In genomic region chr5:13763719-13764118, GRCh38 we compare ENCODE assay signal across 26 cellular contexts.
"Had no signal": no experiment of that assay in that cellular context is flagged by ENCODE, and none has a peak within 500 bp of the region (broad histone marks: within the 10 kb centered on the region; RNA-seq: fewer than 3 reads in every experiment).

No MANE protein-coding gene starts in this region.

- DNase-seq: activated B cell treated with CpG ODN at 0.5 μM for 24 hours; activated CD4-positive, alpha-beta T cell treated with anti-CD3 and anti-CD28 coated beads for 48 hours; activated CD4-positive, alpha-beta T cell treated with anti-CD3 and anti-CD28 coated beads, Interleukin-2, amount 50 U/mL, for 1 hour; activated CD4-positive, alpha-beta T cell treated with anti-CD3 and anti-CD28 coated beads, Interleukin-2, amount 50 U/mL, for 48 hours; activated CD8-positive, alpha-beta memory T cell treated with anti-CD3 and anti-CD28 coated beads for 24 hours; activated CD8-positive, alpha-beta T cell treated with anti-CD3 and anti-CD28 coated beads for 36 hours; activated effector memory CD4-positive, alpha-beta T cell treated with Interleukin-2 at 50 U/mL for 16 hours; activated gamma-delta T cell treated with Interleukin-2 at 50 U/mL for 16 hours; activated naive CD4-positive, alpha-beta T cell treated with anti-CD3 and anti-CD28 coated beads, Interleukin-2, amount 50 U/mL, for 16 hours; activated naive CD4-positive, alpha-beta T cell treated with Interleukin-2 at 50 U/mL for 16 hours; activated T-cell treated with anti-CD3 and anti-CD28 coated beads, Interleukin-2, amount 50 U/mL, for 4 hours; amniotic stem cell; anterior cingulate cortex; brain microvascular endothelial cell; dorsolateral prefrontal cortex; effector memory CD4-positive, alpha-beta T cell; endodermal cell; foreskin fibroblast; head of caudate nucleus; T-helper 17 cell; T1000; WERI-Rb-1 had no signal

- ATAC-seq: activated CD4-positive, CD25-positive, alpha-beta regulatory T cell treated with anti-CD3 and anti-CD28 coated beads, Interleukin-2, amount 50 U/mL, for 24 hours; activated CD8-positive, alpha-beta T cell treated with anti-CD3 and anti-CD28 coated beads for 36 hours; activated T-cell treated with anti-CD3 and anti-CD28 coated beads, Interleukin-2, amount 50 U/mL, for 4 hours; activated T-helper 17 cell treated with anti-CD3 and anti-CD28 coated beads, Interleukin-2, amount 50 U/mL, for 72 hours; esophagus mucosa; T-helper 17 cell had no signal

- H3K36me3 ChIP-seq: brain microvascular endothelial cell, WERI-Rb-1 had no signal

- H3K27ac ChIP-seq: brain microvascular endothelial cell, coronary artery, dorsolateral prefrontal cortex, WERI-Rb-1 had no signal

- H3K4me3 ChIP-seq: coronary artery, dorsolateral prefrontal cortex had no signal

- H3K27me3 ChIP-seq: brain microvascular endothelial cell, dorsolateral prefrontal cortex had no signal
